19 cellular contexts compared by ENCODE assay signal in genomic region chr1:173137116-173137515, GRCh38.
"Had no signal": no experiment of that assay in that cellular context is flagged by ENCODE, and none has a peak within 500 bp of the region (broad histone marks: within the 10 kb centered on the region; RNA-seq: fewer than 3 reads in every experiment).

No MANE protein-coding gene starts in this region.

- H3K27me3 ChIP-seq: esophagus muscularis mucosa, spleen had no signal

- H3K4me3 ChIP-seq: esophagus muscularis mucosa, psoas muscle, spleen had no signal

- H3K4me3 Mint-ChIP-seq: activated B cell treated with CpG ODN at 0.5 μM for 24 hours; activated CD4-positive, alpha-beta T cell treated with anti-CD3 and anti-CD28 coated beads, Interleukin-2, amount 10 ng/mL, durations not matched to agents 24 days and 14 days; activated CD8-positive, alpha-beta T cell treated with anti-CD3 and anti-CD28 coated beads, Interleukin-2, amount 10 ng/mL, durations not matched to agents 7 days and 5 days; nephron progenitor cell; stimulated activated naive CD8-positive, alpha-beta T cell treated with anti-CD3 and anti-CD28 coated beads, Interleukin-15, amount 100 ng/mL, for 72 hours; type B pancreatic cell had no signal

- H3K36me3 ChIP-seq: esophagus muscularis mucosa, spleen had no signal

- H3K27ac ChIP-seq: esophagus muscularis mucosa, psoas muscle had no signal

- DNase-seq: activated B cell treated with CpG ODN at 0.5 μM for 24 hours; activated CD4-positive, alpha-beta T cell treated with anti-CD3 and anti-CD28 coated beads, Interleukin-2, amount 10 ng/mL, durations not matched to agents 24 days and 14 days; activated CD8-positive, alpha-beta memory T cell treated with anti-CD3 and anti-CD28 coated beads, Interleukin-2, amount 50 U/mL, for 4 hours; activated CD8-positive, alpha-beta T cell treated with anti-CD3 and anti-CD28 coated beads, Interleukin-2, amount 10 ng/mL, durations not matched to agents 7 days and 5 days; activated gamma-delta T cell; activated T-cell treated with anti-CD3 and anti-CD28 coated beads, Interleukin-2, amount 50 U/mL, for 48 hours; amygdala; foreskin melanocyte; nephron progenitor cell; psoas muscle; spleen; stimulated activated naive CD8-positive, alpha-beta T cell treated with anti-CD3 and anti-CD28 coated beads, Interleukin-15, amount 100 ng/mL, for 72 hours; T-helper 2 cell had no signal

- FAIRE-seq: bronchial epithelial cell, TTC549 had no signal

- H3K4me1 ChIP-seq: esophagus muscularis mucosa, psoas muscle, spleen had no signal

- H3K4me1 Mint-ChIP-seq: activated B cell treated with CpG ODN at 0.5 μM for 24 hours; activated CD4-positive, alpha-beta T cell treated with anti-CD3 and anti-CD28 coated beads, Interleukin-2, amount 10 ng/mL, durations not matched to agents 24 days and 14 days; nephron progenitor cell; stimulated activated naive CD8-positive, alpha-beta T cell treated with anti-CD3 and anti-CD28 coated beads, Interleukin-15, amount 100 ng/mL, for 72 hours had no signal

- H3K27ac Mint-ChIP-seq: activated B cell treated with CpG ODN at 0.5 μM for 24 hours; activated CD4-positive, alpha-beta T cell treated with anti-CD3 and anti-CD28 coated beads, Interleukin-2, amount 10 ng/mL, durations not matched to agents 24 days and 14 days; activated CD8-positive, alpha-beta T cell treated with anti-CD3 and anti-CD28 coated beads, Interleukin-2, amount 10 ng/mL, durations not matched to agents 7 days and 5 days; activated naive CD4-positive, alpha-beta T cell treated with anti-CD3 and anti-CD28 coated beads, Interleukin-2, amount 50 U/mL, for 72 hours; nephron progenitor cell; stimulated activated naive CD8-positive, alpha-beta T cell treated with anti-CD3 and anti-CD28 coated beads, Interleukin-15, amount 100 ng/mL, for 72 hours; type B pancreatic cell had no signal

- H3K27me3 Mint-ChIP-seq: stimulated activated naive CD8-positive, alpha-beta T cell treated with anti-CD3 and anti-CD28 coated beads, Interleukin-15, amount 100 ng/mL, for 72 hours; type B pancreatic cell had no signal

- H3K36me3 Mint-ChIP-seq: activated naive CD4-positive, alpha-beta T cell treated with anti-CD3 and anti-CD28 coated beads, Interleukin-2, amount 50 U/mL, for 72 hours; type B pancreatic cell had no signal

- H3K9me3 ChIP-seq: psoas muscle had no signal

- ATAC-seq: activated CD8-positive, alpha-beta T cell treated with anti-CD3 and anti-CD28 coated beads, Interleukin-2, amount 10 ng/mL, durations not matched to agents 7 days and 5 days; activated naive CD4-positive, alpha-beta T cell treated with anti-CD3 and anti-CD28 coated beads, Interleukin-2, amount 50 U/mL, for 72 hours; psoas muscle; sciatic nerve; stimulated activated naive CD8-positive, alpha-beta T cell treated with anti-CD3 and anti-CD28 coated beads, Interleukin-15, amount 100 ng/mL, for 72 hours had no signal

- H3K9me3 Mint-ChIP-seq: activated naive CD4-positive, alpha-beta T cell treated with anti-CD3 and anti-CD28 coated beads, Interleukin-2, amount 50 U/mL, for 72 hours; type B pancreatic cell had no signal
